Comparison of ENCODE assay signal across 7 cellular contexts in genomic region chr2:89246027-89246426, GRCh38.
A peak's percentile ranks its signal among the peaks of the same experiment; 100 is the strongest.
DNase-seq lines count a peak whose midpoint lies in the region; ATAC-seq and TF ChIP-seq lines count a peak whose summit lies in the region.
"Not testable (repeated sequence)": the region's sequence is repeated elsewhere in the genome, so short reads cannot be mapped to it uniquely, and the experiment has no call there.

No MANE protein-coding gene starts in this region.

- TF ChIP-seq CTCF in DOHH2 (IDR thresholded peaks at IDR 0.05; ENCODE audit: low read depth, low read length, poor library complexity, severe bottlenecking); activated B cell treated with CpG ODN at 0.5 μM for 24 hours (IDR thresholded peaks at IDR 0.05); endothelial cell (IDR thresholded peaks at IDR 0.05; ENCODE audit: unreplicated experiment): not testable (repeated sequence)

- not testable (repeated sequence) for H3K79me2 ChIP-seq in DOHH2 (ENCODE audit: control insufficient read depth, low read length)

- H3K9me2 ChIP-seq in DOHH2 (replicated peaks; ENCODE audit: control insufficient read depth, low read length), result not testable (repeated sequence)

- peaks cover 23% of the 10 kb centered on the region for H3K4me1 ChIP-seq in DOHH2 (ENCODE audit: control insufficient read depth, low read length)

- H3K4me3 ChIP-seq in DOHH2 (ENCODE audit: low read length), result peak overlapping the region; percentile 61

- not testable (repeated sequence) for H3K27me3 ChIP-seq in DOHH2 (ENCODE audit: control insufficient read depth, low read length)

- CTCF ChIA-PET in activated B cell treated with CpG ODN at 0.5 μM for 24 hours (lab: Charles Lee), result not testable (repeated sequence)

- H3K36me3 ChIP-seq in DOHH2 (ENCODE audit: control insufficient read depth, low read length), result not testable (repeated sequence)

- H4K20me1 ChIP-seq in DOHH2 (ENCODE audit: control insufficient read depth, insufficient read depth, low read depth, low read length), result not testable (repeated sequence)

- POLR2A ChIA-PET in activated B cell treated with CpG ODN at 0.5 μM for 24 hours (lab: Charles Lee), result not testable (repeated sequence)

- peak overlapping the region; percentile 66 for H3K27ac Mint-ChIP-seq in activated B cell treated with CpG ODN at 0.5 μM for 24 hours
- H3K27ac Mint-ChIP-seq in endothelial cell (ENCODE audit: unreplicated experiment), result peak overlapping the region; percentile 80
- H3K27ac Mint-ChIP-seq in memory B cell, result peak overlapping the region; percentile 68
- peak overlapping the region; percentile 73 for H3K27ac Mint-ChIP-seq in stimulated activated memory B cell treated with anti-CD40 and anti-IgM and Interleukin-4, amounts not matched to agents 10 μg/mL and 1 μg/mL and 100 μg/mL, for 72 hours

- not testable (repeated sequence) for H3F3A ChIP-seq in DOHH2 (ENCODE audit: control insufficient read depth, insufficient read depth)

- intact Hi-C loops in activated B cell treated with CpG ODN at 0.5 μM for 24 hours (cut with micrococcal nuclease); Right ventricle myocardium superior (cut with DNase I): not testable (repeated sequence)

- H3K4me2 ChIP-seq in DOHH2 (ENCODE audit: low read length), result peak overlapping the region; percentile 58

- not testable (repeated sequence) for H3K27me3 Mint-ChIP-seq in activated B cell treated with CpG ODN at 0.5 μM for 24 hours; endothelial cell (ENCODE audit: unreplicated experiment); memory B cell; stimulated activated memory B cell treated with anti-CD40 and anti-IgM and Interleukin-4, amounts not matched to agents 10 μg/mL and 1 μg/mL and 100 μg/mL, for 72 hours

- H3K4me3 Mint-ChIP-seq in activated B cell treated with CpG ODN at 0.5 μM for 24 hours, result peak overlapping the region; percentile 50
- H3K4me3 Mint-ChIP-seq in endothelial cell (ENCODE audit: unreplicated experiment), result not testable (repeated sequence)
- peak overlapping the region; percentile 79 for H3K4me3 Mint-ChIP-seq in memory B cell
- H3K4me3 Mint-ChIP-seq in stimulated activated memory B cell treated with anti-CD40 and anti-IgM and Interleukin-4, amounts not matched to agents 10 μg/mL and 1 μg/mL and 100 μg/mL, for 72 hours, result peak overlapping the region; percentile 45

- not testable (repeated sequence) for ATAC-seq in activated B cell treated with CpG ODN at 0.5 μM for 24 hours (ENCODE audit: low read depth); stimulated activated memory B cell treated with anti-CD40 and anti-IgM and Interleukin-4, amounts not matched to agents 10 μg/mL and 1 μg/mL and 100 μg/mL, for 72 hours
- ATAC-seq in Right ventricle myocardium superior (ENCODE audit: poor library complexity) (peak; percentile 58), memory B cell (ENCODE audit: low read depth) (peak; percentile 50)

- H3K27ac ChIP-seq in DOHH2 (ENCODE audit: low read depth, low read length), result peak overlapping the region; percentile 75

- DNase-seq in NAMALWA (ENCODE audit: low spot score), result peak; percentile 53
- not testable (repeated sequence) for DNase-seq in activated B cell treated with CpG ODN at 0.5 μM for 24 hours; endothelial cell (ENCODE audit: low spot score); Right ventricle myocardium superior; memory B cell (ENCODE audit: low spot score in 2 of 2)

- H3K9me3 Mint-ChIP-seq in activated B cell treated with CpG ODN at 0.5 μM for 24 hours; endothelial cell (ENCODE audit: unreplicated experiment); memory B cell; stimulated activated memory B cell treated with anti-CD40 and anti-IgM and Interleukin-4, amounts not matched to agents 10 μg/mL and 1 μg/mL and 100 μg/mL, for 72 hours: not testable (repeated sequence)

- H3K36me3 Mint-ChIP-seq in activated B cell treated with CpG ODN at 0.5 μM for 24 hours (ENCODE audit: low read depth); endothelial cell (ENCODE audit: low read depth, unreplicated experiment); memory B cell; stimulated activated memory B cell treated with anti-CD40 and anti-IgM and Interleukin-4, amounts not matched to agents 10 μg/mL and 1 μg/mL and 100 μg/mL, for 72 hours: not testable (repeated sequence)

- not testable (repeated sequence) for H3K9me3 ChIP-seq in DOHH2 (ENCODE audit: control insufficient read depth, insufficient read depth, low read length)

- H3K4me1 Mint-ChIP-seq in activated B cell treated with CpG ODN at 0.5 μM for 24 hours (peaks cover 26% of the 10 kb centered on the region), memory B cell (peaks cover 20% of the 10 kb centered on the region)
- H3K4me1 Mint-ChIP-seq in endothelial cell (ENCODE audit: unreplicated experiment), result not testable (repeated sequence)
- peaks cover 25% of the 10 kb centered on the region for H3K4me1 Mint-ChIP-seq in stimulated activated memory B cell treated with anti-CD40 and anti-IgM and Interleukin-4, amounts not matched to agents 10 μg/mL and 1 μg/mL and 100 μg/mL, for 72 hours
